Comparison of ENCODE assay signal across 32 cellular contexts in genomic region chr6:70675822-70676221, GRCh38.
"Had no signal": no experiment of that assay in that cellular context is flagged by ENCODE, and none has a peak within 500 bp of the region (broad histone marks: within the 10 kb centered on the region; RNA-seq: fewer than 3 reads in every experiment).

No MANE protein-coding gene starts in this region.

- H3K4me2 ChIP-seq: hepatocyte, smooth muscle cell had no signal

- H3K36me3 Mint-ChIP-seq: mesothelial cell of epicardium; naive B cell; stimulated activated memory B cell treated with anti-CD40 and anti-IgM and Interleukin-4, amounts not matched to agents 10 μg/mL and 1 μg/mL and 100 μg/mL, for 72 hours had no signal

- H3K4me1 Mint-ChIP-seq: nephron progenitor cell had no signal

- H3K27ac Mint-ChIP-seq: activated CD4-positive, alpha-beta T cell treated with anti-CD3 and anti-CD28 coated beads for 36 hours; activated naive CD4-positive, alpha-beta T cell treated with anti-CD3 and anti-CD28 coated beads for 36 hours; activated naive CD8-positive, alpha-beta T cell treated with anti-CD3 and anti-CD28 coated beads for 36 hours; activated T-helper 1 cell treated with anti-CD3 and anti-CD28 coated beads, Interleukin-12 subunit alpha, Interleukin-12 subunit beta, Interleukin-2, Interleukin-4 antibody, amounts not matched to agents 30 ng/mL and 10 ng/mL and 1 ng/mL, durations not matched to agents 14 hours and 24 hours and 36 hours; mesothelial cell of epicardium; nephron progenitor cell; stimulated activated memory B cell treated with anti-CD40 and anti-IgM and Interleukin-4, amounts not matched to agents 10 μg/mL and 1 μg/mL and 100 μg/mL, for 72 hours; T-helper 2 cell treated with Interferon-gamma antibody and Interleukin-4, amounts not matched to agents 5 μg/mL and 100 μg/mL, for 36 hours had no signal

- H3K27me3 Mint-ChIP-seq: activated CD4-positive, alpha-beta T cell treated with anti-CD3 and anti-CD28 coated beads for 36 hours; activated naive CD8-positive, alpha-beta T cell treated with anti-CD3 and anti-CD28 coated beads for 36 hours; naive B cell; stimulated activated memory B cell treated with anti-CD40 and anti-IgM and Interleukin-4, amounts not matched to agents 10 μg/mL and 1 μg/mL and 100 μg/mL, for 72 hours had no signal

- ATAC-seq: activated CD4-positive, alpha-beta T cell treated with anti-CD3 and anti-CD28 coated beads for 36 hours; body of pancreas; gastroesophageal sphincter; pancreas; stimulated activated memory B cell treated with anti-CD40 and anti-IgM and Interleukin-4, amounts not matched to agents 10 μg/mL and 1 μg/mL and 100 μg/mL, for 72 hours had no signal

- H3K36me3 ChIP-seq: adrenal gland, cardiac muscle cell, colonic mucosa, gastroesophageal sphincter, pancreas, prostate gland, suprapubic skin, tibial artery had no signal

- DNase-seq: activated CD4-positive, alpha-beta T cell treated with anti-CD3 and anti-CD28 coated beads for 36 hours; activated CD4-positive, CD25-positive, alpha-beta regulatory T cell; activated effector memory CD4-positive, alpha-beta T cell treated with anti-CD3 and anti-CD28 coated beads, Interleukin-2, amount 50 U/mL, for 16 hours; activated naive CD4-positive, alpha-beta T cell treated with anti-CD3 and anti-CD28 coated beads for 36 hours; activated naive CD8-positive, alpha-beta T cell treated with anti-CD3 and anti-CD28 coated beads for 36 hours; activated T-cell treated with anti-CD3 and anti-CD28 coated beads for 4 hours; adrenal gland; aorta; body of pancreas; cerebellar nuclear complex; colonic mucosa; effector CD8-positive, alpha-beta T cell; erythroblast; islet precursor cell; naive B cell; nephron progenitor cell; nucleus accumbens; pancreas; stimulated activated CD4-positive, alpha-beta T cell treated with anti-CD3 and anti-CD28 coated beads, Interleukin-1b, Interleukin-23, amount 100 ng/mL, for 48 hours; stimulated activated CD4-positive, alpha-beta T cell treated with anti-CD3 and anti-CD28 coated beads, Interleukin-4, amount 100 ng/mL, for 4 hours; stimulated activated CD8-positive, alpha-beta memory T cell treated with anti-CD3 and anti-CD28 coated beads, Interleukin-4, amount 100 ng/mL, for 48 hours; tibial artery had no signal

- H3K4me1 ChIP-seq: prostate gland had no signal

- H3K9me3 Mint-ChIP-seq: activated naive CD4-positive, alpha-beta T cell treated with anti-CD3 and anti-CD28 coated beads for 36 hours; activated naive CD8-positive, alpha-beta T cell treated with anti-CD3 and anti-CD28 coated beads for 36 hours; activated T-helper 1 cell treated with anti-CD3 and anti-CD28 coated beads, Interleukin-12 subunit alpha, Interleukin-12 subunit beta, Interleukin-2, Interleukin-4 antibody, amounts not matched to agents 30 ng/mL and 10 ng/mL and 1 ng/mL, durations not matched to agents 14 hours and 24 hours and 36 hours; mesothelial cell of epicardium; naive B cell; T-helper 2 cell treated with Interferon-gamma antibody and Interleukin-4, amounts not matched to agents 5 μg/mL and 100 μg/mL, for 36 hours had no signal

- H3K4me3 ChIP-seq: adrenal gland, body of pancreas, cardiac muscle cell, colonic mucosa, gastroesophageal sphincter, hepatocyte, pancreas, prostate gland, smooth muscle cell, suprapubic skin, tibial artery had no signal

- H3K9me3 ChIP-seq: body of pancreas, colonic mucosa, gastroesophageal sphincter, pancreas, prostate gland, suprapubic skin, tibial artery had no signal

- H3K27me3 ChIP-seq: adrenal gland, body of pancreas, cardiac muscle cell, colonic mucosa, gastroesophageal sphincter, hepatocyte, pancreas, suprapubic skin, tibial artery had no signal

- H2AFZ ChIP-seq: hepatocyte had no signal

- H3K27ac ChIP-seq: adrenal gland, body of pancreas, cardiac muscle cell, colonic mucosa, gastroesophageal sphincter, hepatocyte, pancreas, prostate gland, suprapubic skin, tibial artery had no signal

- H3K4me3 Mint-ChIP-seq: activated CD4-positive, alpha-beta T cell treated with anti-CD3 and anti-CD28 coated beads for 36 hours; activated naive CD4-positive, alpha-beta T cell treated with anti-CD3 and anti-CD28 coated beads for 36 hours; activated naive CD8-positive, alpha-beta T cell treated with anti-CD3 and anti-CD28 coated beads for 36 hours; activated T-helper 1 cell treated with anti-CD3 and anti-CD28 coated beads, Interleukin-12 subunit alpha, Interleukin-12 subunit beta, Interleukin-2, Interleukin-4 antibody, amounts not matched to agents 30 ng/mL and 10 ng/mL and 1 ng/mL, durations not matched to agents 14 hours and 24 hours and 36 hours; mesothelial cell of epicardium; nephron progenitor cell; stimulated activated memory B cell treated with anti-CD40 and anti-IgM and Interleukin-4, amounts not matched to agents 10 μg/mL and 1 μg/mL and 100 μg/mL, for 72 hours; T-helper 2 cell treated with Interferon-gamma antibody and Interleukin-4, amounts not matched to agents 5 μg/mL and 100 μg/mL, for 36 hours had no signal
